ENCODE assay signal across 8 cellular contexts in genomic region chr3:138914870-138915502, GRCh38. TPM values are rescaled to one million over a fixed set of nuclear protein-coding genes. Genes with fewer than 3 reads are reported as not detected.
DNase-seq lines count a peak whose midpoint lies in the region; ATAC-seq and TF ChIP-seq lines count a peak whose summit lies in the region.

No MANE protein-coding gene starts in this region.

- H3K9me2 ChIP-seq in SK-N-SH, result no peaks in the 10 kb centered on the region

- H3K9me3 ChIP-seq in heart right ventricle (no peaks in the 10 kb centered on the region), SK-N-SH (no peaks in the 10 kb centered on the region), ovary (no peaks in the 10 kb centered on the region)

- H4K20me1 ChIP-seq in SK-N-SH (ENCODE audit: insufficient read depth), result no peaks in the 10 kb centered on the region

- H3K36me3 ChIP-seq in heart right ventricle, result no peaks in the 10 kb centered on the region
- no peaks in the 10 kb centered on the region for H3K36me3 ChIP-seq in SK-N-SH (replicated peaks in 1 of 2; ENCODE audit: control insufficient read depth in 1 of 2, insufficient read depth in 2 of 2, low read length in 1 of 2)
- H3K36me3 ChIP-seq in ovary, result no peaks in the 10 kb centered on the region

- ATAC-seq in heart right ventricle (peak in 5 of 8 donors; percentile 0 to 46 (median 15)), Right ventricle myocardium superior (ENCODE audit: poor library complexity) (no peak), HG03159 (IDR thresholded peaks at IDR 0.05; ENCODE audit: unreplicated experiment) (peak; percentile 6), esophagus mucosa (peak; percentile 65)

- peak overlapping the region; percentile 92 to 99 (median 96) for H3K27ac ChIP-seq in heart right ventricle
- no peak overlapping the region for H3K27ac ChIP-seq in SK-N-SH (ENCODE audit: low read depth in 2 of 2, low read length in 1 of 2)
- H3K27ac ChIP-seq in ovary, result peak overlapping the region; percentile 88 to 95

- H3K4me3 ChIP-seq in heart right ventricle, result peak overlapping the region; percentile 55 to 92 (median 81)
- H3K4me3 ChIP-seq in SK-N-SH (ENCODE audit: low read depth in 2 of 2, low read length in 1 of 2), result peak overlapping the region; percentile 64 to 91
- peak overlapping the region; percentile 67 for H3K4me3 ChIP-seq in ovary

- no peaks in the 10 kb centered on the region for H3F3A ChIP-seq in SK-N-SH (replicated peaks; ENCODE audit: insufficient read depth)

- H2AFZ ChIP-seq in SK-N-SH (ENCODE audit: low read depth), result peak overlapping the region; percentile 86

- H3K4me1 ChIP-seq in heart right ventricle, result peaks cover 0 to 18% (median 7%) of the 10 kb centered on the region in 9 donors
- peaks cover 0 to 3% of the 10 kb centered on the region in 2 experiments; a peak in 1 of 4 replicates for H3K4me1 ChIP-seq in SK-N-SH (ENCODE audit: control insufficient read depth in 1 of 2, insufficient read depth in 2 of 2, low read depth in 1 of 2, low read length in 1 of 2)
- no peaks in the 10 kb centered on the region for H3K4me1 ChIP-seq in ovary (ENCODE audit: insufficient read depth)

- no peak for TF ChIP-seq POLR2A in ovary (IDR thresholded peaks at IDR 0.05)

- peak overlapping the region; percentile 82; the same call in 1 of the 2 replicates for H3K9ac ChIP-seq in SK-N-SH

- intact Hi-C loops in heart right ventricle (cut with DNase I), result loop anchor here (1.0 to 10.0 kb wide), 20 partner anchors 70 to 498 kb away; partner anchors contain the start of genes PIK3CB (in 6 of the 10), CEP70 (in 5 of the 10) and FAIM (in 1 of the 10)
- intact Hi-C loops in Right ventricle myocardium superior (cut with DNase I), result loop anchor here (2.0 to 5.0 kb wide), 3 partner anchors 78 to 320 kb away; partner anchors contain the start of gene CEP70
- intact Hi-C loops in ovary (cut with DNase I), result loop anchor here (1.0 to 10.0 kb wide), 9 partner anchors 80 to 580 kb away; partner anchors contain the start of genes CEP70 (in 4 of the 4), PIK3CB (in 2 of the 4) and FAIM (in 1 of the 4)

- no peak for TF ChIP-seq CTCF in heart right ventricle (IDR thresholded peaks at IDR 0.05)
- no peak for TF ChIP-seq CTCF in SK-N-SH (IDR thresholded peaks at IDR 0.05)
- TF ChIP-seq CTCF in ovary (IDR thresholded peaks at IDR 0.05), result no peak

- peak overlapping the region; percentile 97 for H3K4me2 ChIP-seq in SK-N-SH

- CTCF ChIA-PET in SK-N-SH (lab: Yijun Ruan, JAX), result interaction anchor here (0.6 to 15.8 kb wide), 123 partner anchors 9 to 833 kb away, joined by 3 to 298 read pairs (median 5); partner anchors contain the start of genes CEP70, FAIM and PIK3CB

- TF ChIP-seq EP300 in SK-N-SH (IDR thresholded peaks at IDR 0.05; ENCODE audit: borderline replicate concordance in 1 of 2, low read depth in 1 of 2, low read length in 1 of 2) (no peak), ovary (IDR thresholded peaks at IDR 0.05) (no peak)

- 11 to 12% methylated on average over 19 of the region's 19 CpGs for WGBS in heart right ventricle, 2 donors
- 26% methylated on average over 17 of the region's 19 CpGs for WGBS in SK-N-SH (ENCODE audit: low lambda C conversion rate)
- 7 to 12% (median 11%) methylated on average over 19 of the region's 19 CpGs for WGBS in ovary, 3 donors

- DNase-seq in heart right ventricle (no peak), Right ventricle myocardium superior (no peak), SK-N-SH (no peak), ovary (no peak), D341Med (ENCODE audit: low spot score) (no peak)
- DNase-seq in activated effector memory CD4-positive, alpha-beta T cell treated with anti-CD3 and anti-CD28 coated beads, Interleukin-2, amount 50 U/mL, for 16 hours, result no peak

- POLR2A ChIA-PET in SK-N-SH (lab: Yijun Ruan, JAX), result interaction anchor here (2.5 kb wide), 1 partner anchor 321 kb away, joined by 15 read pairs; the partner anchor contains the start of gene CEP70

- H3K79me2 ChIP-seq in SK-N-SH (ENCODE audit: insufficient read depth), result no peaks in the 10 kb centered on the region

- H3K27me3 ChIP-seq in heart right ventricle, result no peaks in the 10 kb centered on the region
- no peaks in the 10 kb centered on the region for H3K27me3 ChIP-seq in SK-N-SH (ENCODE audit: insufficient read depth)
- H3K27me3 ChIP-seq in ovary, result no peaks in the 10 kb centered on the region

- no peak for TF ChIP-seq RAD21 in SK-N-SH (IDR thresholded peaks at IDR 0.05; ENCODE audit: low read length)

TF ChIP-seq in SK-N-SH, 30 proteins besides CTCF, POLR2A, EP300 and RAD21:
- TF ChIP-seq RCOR1 (IDR thresholded peaks at IDR 0.05; ENCODE audit: low read length) (no peak), FOXJ3 (CRISPR knock-in tag; IDR thresholded peaks at IDR 0.05) (no peak), GABPA (IDR thresholded peaks at IDR 0.05; ENCODE audit: low read depth) (no peak), NRF1 (IDR thresholded peaks at IDR 0.05; ENCODE audit: low read depth, low read length) (no peak), ELF1 (IDR thresholded peaks at IDR 0.05) (no peak), TAF1 (IDR thresholded peaks at IDR 0.05; ENCODE audit: borderline replicate concordance, low read depth, low read length) (no peak), ZBTB33 (IDR thresholded peaks at IDR 0.05; ENCODE audit: borderline replicate concordance, low read depth) (no peak), RFX5 (IDR thresholded peaks at IDR 0.05; ENCODE audit: low read length) (no peak), CHD2 (IDR thresholded peaks at IDR 0.05; ENCODE audit: low read length, partially characterized antibody) (no peak)

RNA-seq across cellular contexts. Expression of gene FOXL2, which starts 32.0 kb away (rescaled TPM):
- total RNA-seq in heart right ventricle, result under 1 TPM in 1 of 10 donors, not detected in 9; 0.12 TPM
- not detected for polyA plus RNA-seq in heart right ventricle
- not detected for total RNA-seq in Right ventricle myocardium superior
- polyA plus RNA-seq in SK-N-SH (2012; rRNA removed), result not detected in 2 replicates
- not detected in 2 replicates for polyA plus RNA-seq in SK-N-SH (2012; cell fraction: cytosol; rRNA removed)
- 0.02 TPM in 1 of 2 replicates, not detected in the other for polyA plus RNA-seq in SK-N-SH (2012; cell fraction: nucleus; rRNA removed)
- total RNA-seq in esophagus mucosa, result not detected
- 100 to 1,000 TPM in 4 of 7 donors, 10 to 100 TPM in 3; 35.4 to 184 (median 102) TPM for total RNA-seq in ovary
- 10 to 100 TPM; 22.7 to 61.2 TPM for polyA plus RNA-seq in ovary

RNA-seq across cellular contexts. Expression of gene FOXL2NB, which starts 32.0 kb away (rescaled TPM):
- total RNA-seq in heart right ventricle (under 1 TPM in 2 of 10 donors, not detected in 8; 0.06 to 0.13 TPM), Right ventricle myocardium superior (not detected), esophagus mucosa (not detected), ovary (100 to 1,000 TPM in 2 of 7 donors, 10 to 100 TPM in 5; 35.8 to 137 (median 77.9) TPM)
- polyA plus RNA-seq in heart right ventricle (under 1 TPM in 1 of 2 donors, not detected in 1; 0.01 TPM), SK-N-SH (2012; rRNA removed) (not detected in 2 replicates), ovary (10 to 100 TPM; 36.7 to 39.3 TPM)
- 0.01 TPM in 1 of 2 replicates, not detected in the other for polyA plus RNA-seq in SK-N-SH (2012; cell fraction: cytosol; rRNA removed)
- 0.04 TPM in 1 of 2 replicates, not detected in the other for polyA plus RNA-seq in SK-N-SH (2012; cell fraction: nucleus; rRNA removed)

Comparison
In these comparisons a context has a peak if more than half of its experiments do, and no peak if none do; other contexts are left out.
1. H3K27ac ChIP-seq: peak in heart right ventricle (10 of 10) and ovary (2 of 2); none in SK-N-SH (0 of 2).
2. RNA of gene FOXL2, which starts 32.0 kb away (total RNA-seq): 35.4 to 184 TPM in ovary; 0.12 TPM in heart right ventricle, not detected in Right ventricle myocardium superior (single experiment) and not detected in esophagus mucosa (single experiment); every median in the first group is over 10 times any median in the second.
3. RNA of gene FOXL2NB, which starts 32.0 kb away (total RNA-seq): 35.8 to 137 TPM in ovary; 0.06 to 0.13 TPM in heart right ventricle, not detected in Right ventricle myocardium superior (single experiment) and not detected in esophagus mucosa (single experiment); every median in the first group is over 10 times any median in the second.
4. Peak in every context shown above with its lines, with median percentiles within 50 percentile points of each other: H3K4me3 ChIP-seq.